In genomic region chr4:112214397-112215264, GRCh38 we compare ENCODE assay signal across 9 cellular contexts. TPM values are rescaled to one million over a fixed set of nuclear protein-coding genes. Genes with fewer than 3 reads are reported as not detected.
A peak's percentile ranks its signal among the peaks of the same experiment; 100 is the strongest.
DNase-seq lines count a peak whose midpoint lies in the region; ATAC-seq and TF ChIP-seq lines count a peak whose summit lies in the region.
"Had no signal": no experiment of that assay in that cellular context is flagged by ENCODE, and none has a peak within 500 bp of the region (broad histone marks: within the 10 kb centered on the region; RNA-seq: fewer than 3 reads in every experiment).

No MANE protein-coding gene starts in this region.

- H3K27ac ChIP-seq in CD8-positive, alpha-beta T cell (ENCODE audit: low read depth, low read length), result no peak overlapping the region
- H3K27ac ChIP-seq in Peyer's patch (no peak overlapping the region), fibroblast of lung (ENCODE audit: insufficient read depth, low read length) (peak overlapping the region; percentile 57), tibial artery (no peak overlapping the region)

- DNase-seq in CD8-positive, alpha-beta T cell, result no peak
- DNase-seq in Peyer's patch (no peak), fibroblast of lung (ENCODE audit: low read depth in 2 of 2) (peak; percentile 19 to 55), tibial artery (no peak)
- DNase-seq in activated T-cell treated with anti-CD3 and anti-CD28 coated beads, Interleukin-2, amount 50 U/mL, for 48 hours, result no peak

- no peak overlapping the region for H2AFZ ChIP-seq in fibroblast of lung (ENCODE audit: low read length)

- no peak for ATAC-seq in CD8-positive, alpha-beta T cell
- ATAC-seq in GM19463 (IDR thresholded peaks at IDR 0.05; ENCODE audit: unreplicated experiment) (peak; percentile 65), GM19035 (IDR thresholded peaks at IDR 0.05; ENCODE audit: unreplicated experiment) (no peak), GM21619 (IDR thresholded peaks at IDR 0.05; ENCODE audit: unreplicated experiment) (no peak)

- H3K4me3 ChIP-seq in CD8-positive, alpha-beta T cell (ENCODE audit: low read depth, low read length), result no peak overlapping the region
- H3K4me3 ChIP-seq in Peyer's patch, result no peak overlapping the region
- H3K4me3 ChIP-seq in fibroblast of lung (replicated peaks in 1 of 4; ENCODE audit: control extremely low read depth in 1 of 4, insufficient read depth in 1 of 4, low read depth in 3 of 4, low read length in 4 of 4), result no peak overlapping the region
- H3K4me3 ChIP-seq in tibial artery, result no peak overlapping the region

- CTCF ChIA-PET in CD8-positive, alpha-beta T cell (lab: Charles Lee), result interaction anchor here (0.7 to 6.1 kb wide), 12 partner anchors 9 to 551 kb away, joined by 3 to 63 read pairs (median 5); partner anchors contain the start of gene AP1AR

- H3K9me3 Mint-ChIP-seq in CD8-positive, alpha-beta T cell, result no peaks in the 10 kb centered on the region
- H3K9me3 Mint-ChIP-seq: naive thymus-derived CD8-positive, alpha-beta T cell had no signal

- H4K20me1 ChIP-seq in fibroblast of lung (ENCODE audit: control insufficient read depth, extremely low read depth, insufficient read depth, low read length), result no peaks in the 10 kb centered on the region

- no peak for TF ChIP-seq POLR2A in Peyer's patch (IDR thresholded peaks at IDR 0.05)

- POLR2A ChIA-PET in CD8-positive, alpha-beta T cell (lab: Charles Lee), result interaction anchor here (0.6 to 1.2 kb wide), 2 partner anchors 9 to 551 kb away, joined by 3 read pairs; no protein-coding TSS in a partner anchor

- no peaks in the 10 kb centered on the region for H3K4me1 Mint-ChIP-seq in CD8-positive, alpha-beta T cell (ENCODE audit: low read depth)

- no peaks in the 10 kb centered on the region for H3K9me3 ChIP-seq in CD8-positive, alpha-beta T cell (ENCODE audit: low read length)
- no peaks in the 10 kb centered on the region for H3K9me3 ChIP-seq in Peyer's patch
- H3K9me3 ChIP-seq in fibroblast of lung (ENCODE audit: control insufficient read depth, insufficient read depth, low read depth, low read length), result no peaks in the 10 kb centered on the region
- H3K9me3 ChIP-seq in tibial artery, result no peaks in the 10 kb centered on the region

- no peaks in the 10 kb centered on the region for H3K36me3 Mint-ChIP-seq in CD8-positive, alpha-beta T cell
- H3K36me3 Mint-ChIP-seq: naive thymus-derived CD8-positive, alpha-beta T cell had no signal

- H3K4me3 Mint-ChIP-seq in CD8-positive, alpha-beta T cell, result no peak overlapping the region
- H3K4me3 Mint-ChIP-seq: naive thymus-derived CD8-positive, alpha-beta T cell had no signal

- TF ChIP-seq CTCF in CD8-positive, alpha-beta T cell (IDR thresholded peaks at IDR 0.05), result peak; percentile 51
- TF ChIP-seq CTCF in Peyer's patch (IDR thresholded peaks at IDR 0.05) (peak; percentile 20 to 83 (median 65)), fibroblast of lung (conservative IDR thresholded peaks at IDR 0.05 in 1 of 2, IDR thresholded peaks at IDR 0.05 in 1 of 2; ENCODE audit: low read depth in 1 of 2, low read length in 2 of 2) (peak in 1 of 2 donors; percentile 36), tibial artery (IDR thresholded peaks at IDR 0.05) (peak; percentile 43 to 48)

- peak overlapping the region; percentile 10 for H3K9ac ChIP-seq in fibroblast of lung (ENCODE audit: insufficient read depth, low read length)

- no peak overlapping the region for H3K27ac Mint-ChIP-seq in CD8-positive, alpha-beta T cell
- H3K27ac Mint-ChIP-seq: naive thymus-derived CD8-positive, alpha-beta T cell had no signal

- H3K27me3 ChIP-seq in CD8-positive, alpha-beta T cell (ENCODE audit: insufficient read depth, low read length), result no peaks in the 10 kb centered on the region
- H3K27me3 ChIP-seq in Peyer's patch, result no peaks in the 10 kb centered on the region
- no peaks in the 10 kb centered on the region for H3K27me3 ChIP-seq in fibroblast of lung (ENCODE audit: control insufficient read depth, insufficient read depth, low read length)
- H3K27me3 ChIP-seq in tibial artery, result no peaks in the 10 kb centered on the region

- no peaks in the 10 kb centered on the region for H3K79me2 ChIP-seq in fibroblast of lung (ENCODE audit: control insufficient read depth, insufficient read depth, low read length)

- peak overlapping the region; percentile 53 for H3K4me2 ChIP-seq in fibroblast of lung (ENCODE audit: extremely low read depth, insufficient read depth, low read length)

- H3K27me3 Mint-ChIP-seq in CD8-positive, alpha-beta T cell (ENCODE audit: low read depth), result no peaks in the 10 kb centered on the region
- H3K27me3 Mint-ChIP-seq: naive thymus-derived CD8-positive, alpha-beta T cell had no signal

- intact Hi-C loops in CD8-positive, alpha-beta T cell (cut with DNase I, micrococcal nuclease), result loop anchor here (1.0 to 5.0 kb wide), 10 partner anchors 18 to 548 kb away; no protein-coding TSS in a partner anchor
- intact Hi-C loops in tibial artery (cut with DNase I; ENCODE audit: low total_unique reads), result no loop called here

- no peaks in the 10 kb centered on the region for H3K36me3 ChIP-seq in CD8-positive, alpha-beta T cell (ENCODE audit: insufficient read depth, low read length)
- no peaks in the 10 kb centered on the region for H3K36me3 ChIP-seq in Peyer's patch
- H3K36me3 ChIP-seq in fibroblast of lung (ENCODE audit: control insufficient read depth, insufficient read depth, low read length), result no peaks in the 10 kb centered on the region
- H3K36me3 ChIP-seq in tibial artery, result no peaks in the 10 kb centered on the region

- no peaks in the 10 kb centered on the region for H3K4me1 ChIP-seq in CD8-positive, alpha-beta T cell (ENCODE audit: insufficient read depth, low read length)
- no peaks in the 10 kb centered on the region for H3K4me1 ChIP-seq in Peyer's patch
- peaks cover 5% of the 10 kb centered on the region for H3K4me1 ChIP-seq in fibroblast of lung (ENCODE audit: control insufficient read depth, extremely low read depth, insufficient read depth, low read length)
- H3K4me1 ChIP-seq in tibial artery, result no peaks in the 10 kb centered on the region

RNA-seq across cellular contexts. Expression of gene AP1AR, which starts 17.0 kb away (rescaled TPM):
- total RNA-seq in CD8-positive, alpha-beta T cell, result 1 to 10 TPM; 3.8 to 5.2 TPM
- total RNA-seq in Peyer's patch (10 to 100 TPM; 18.2 to 46.1 (median 32.5) TPM), fibroblast of lung (22.1 and 30.9 TPM in 2 replicates)
- polyA plus RNA-seq in fibroblast of lung, result 8.4 and 9.4 TPM in 2 replicates
- polyA plus RNA-seq in fibroblast of lung (2012), result 5.6 and 6.6 TPM in 2 replicates
- 0.41 and 0.94 TPM in 2 replicates for polyA minus RNA-seq in fibroblast of lung (ENCODE audit: low replicate concordance)

Comparison
In these comparisons a context has a peak if more than half of its experiments do, and no peak if none do; other contexts are left out.
1. DNase-seq: peak in fibroblast of lung (2 of 2); none in CD8-positive, alpha-beta T cell (0 of 7), Peyer's patch (0 of 3), tibial artery (0 of 2) and activated T-cell treated with anti-CD3 and anti-CD28 coated beads, Interleukin-2, amount 50 U/mL, for 48 hours (0 of 2).